In the genomic region with DNA sequence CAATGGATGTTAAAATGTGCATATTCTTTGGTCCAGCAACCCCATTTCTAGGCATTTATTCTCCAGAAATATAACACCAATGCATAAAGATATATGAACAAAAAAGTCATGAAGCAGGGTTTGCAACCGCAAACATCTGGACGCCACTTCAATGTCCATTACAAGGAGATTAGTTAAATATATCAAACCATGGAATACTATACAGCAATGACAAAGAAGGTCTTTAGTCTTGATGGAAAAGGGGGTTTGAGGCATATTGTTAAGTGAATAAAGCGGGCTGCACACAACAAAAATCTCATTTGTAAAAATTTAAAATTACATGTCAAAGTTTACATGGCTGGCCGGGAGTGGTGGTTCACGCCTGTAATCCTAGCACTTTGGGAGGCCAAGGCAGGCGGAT, we compare ENCODE assay signal across 29 cellular contexts.
"Had no signal": no experiment of that assay in that cellular context is flagged by ENCODE, and none has a peak within 500 bp of the region (broad histone marks: within the 10 kb centered on the region; RNA-seq: fewer than 3 reads in every experiment).

No MANE protein-coding gene starts in this region.

- H3K27me3 ChIP-seq: cardiac muscle cell, Peyer's patch had no signal

- H3K9me3 ChIP-seq: Peyer's patch had no signal

- H3K4me1 Mint-ChIP-seq: central memory CD8-positive, alpha-beta T cell had no signal

- H3K27ac Mint-ChIP-seq: activated CD4-positive, alpha-beta T cell treated with anti-CD3 and anti-CD28 coated beads, Interleukin-2, amount 10 ng/mL, durations not matched to agents 24 days and 14 days; activated CD8-positive, alpha-beta T cell treated with anti-CD3 and anti-CD28 coated beads for 36 hours; activated T-cell treated with anti-CD3 and anti-CD28 coated beads, Interleukin-2, amount 50 U/mL, for 72 hours; activated T-helper 17 cell treated with anti-CD3 and anti-CD28 coated beads, Interleukin-2, amount 50 U/mL, for 72 hours had no signal

- H3K36me3 Mint-ChIP-seq: activated naive CD8-positive, alpha-beta T cell treated with anti-CD3 and anti-CD28 coated beads for 36 hours had no signal

- H3K9me3 Mint-ChIP-seq: activated CD4-positive, alpha-beta T cell treated with anti-CD3 and anti-CD28 coated beads, Interleukin-2, amount 10 ng/mL, durations not matched to agents 24 days and 14 days; activated CD8-positive, alpha-beta T cell treated with anti-CD3 and anti-CD28 coated beads for 36 hours; activated naive CD8-positive, alpha-beta T cell treated with anti-CD3 and anti-CD28 coated beads for 36 hours; activated T-cell treated with anti-CD3 and anti-CD28 coated beads, Interleukin-2, amount 50 U/mL, for 72 hours; activated T-helper 17 cell treated with anti-CD3 and anti-CD28 coated beads, Interleukin-2, amount 50 U/mL, for 72 hours; central memory CD8-positive, alpha-beta T cell had no signal

- H3K27ac ChIP-seq: cardiac muscle cell, Peyer's patch had no signal

- DNase-seq: activated CD4-positive, alpha-beta T cell treated with anti-CD3 and anti-CD28 coated beads, Interleukin-2, amount 10 ng/mL, durations not matched to agents 24 days and 14 days; activated CD4-positive, alpha-beta T cell treated with anti-CD3 and anti-CD28 coated beads, Interleukin-2, amount 50 U/mL, for 4 hours; activated CD8-positive, alpha-beta T cell treated with anti-CD3 and anti-CD28 coated beads for 36 hours; activated effector memory CD4-positive, alpha-beta T cell treated with anti-CD3 and anti-CD28 coated beads, Interleukin-2, amount 50 U/mL, for 16 hours; activated naive CD4-positive, alpha-beta T cell; activated naive CD4-positive, alpha-beta T cell treated with anti-CD3 and anti-CD28 coated beads, Interleukin-2, amount 50 U/mL, for 16 hours; activated naive CD8-positive, alpha-beta T cell treated with anti-CD3 and anti-CD28 coated beads for 36 hours; activated T-cell treated with anti-CD3 and anti-CD28 coated beads, Interleukin-2, amount 50 U/mL, for 1 hour; activated T-cell treated with anti-CD3 and anti-CD28 coated beads, Interleukin-2, amount 50 U/mL, for 72 hours; amniotic stem cell; aorta; NCI-H1105; NCI-H1417 treated with DMSO at 0.1 percent for 48 hours; NCI-H187 treated with DMSO at 0.1 percent for 48 hours; NCI-H2081; NCI-H2171 treated with DMSO at 0.1 percent for 48 hours; NCI-H226; NCI-H446 treated with DMSO at 0.1 percent for 48 hours; NCI-H524 treated with DMSO at 0.1 percent for 48 hours; Peyer's patch; RPMI8226; SW 1271; T-helper 1 cell; T-helper 2 cell; T-helper 9 cell had no signal

- H3K36me3 ChIP-seq: cardiac muscle cell, Peyer's patch had no signal

- H3K27me3 Mint-ChIP-seq: activated CD4-positive, alpha-beta T cell treated with anti-CD3 and anti-CD28 coated beads, Interleukin-2, amount 10 ng/mL, durations not matched to agents 24 days and 14 days; activated CD8-positive, alpha-beta T cell treated with anti-CD3 and anti-CD28 coated beads for 36 hours had no signal

- ATAC-seq: activated CD8-positive, alpha-beta T cell treated with anti-CD3 and anti-CD28 coated beads for 36 hours; activated T-cell treated with anti-CD3 and anti-CD28 coated beads, Interleukin-2, amount 50 U/mL, for 72 hours; activated T-helper 17 cell treated with anti-CD3 and anti-CD28 coated beads, Interleukin-2, amount 50 U/mL, for 72 hours; Right ventricle myocardium inferior had no signal

- H3K4me3 Mint-ChIP-seq: activated CD4-positive, alpha-beta T cell treated with anti-CD3 and anti-CD28 coated beads, Interleukin-2, amount 10 ng/mL, durations not matched to agents 24 days and 14 days; activated CD8-positive, alpha-beta T cell treated with anti-CD3 and anti-CD28 coated beads for 36 hours; activated naive CD8-positive, alpha-beta T cell treated with anti-CD3 and anti-CD28 coated beads for 36 hours; activated T-cell treated with anti-CD3 and anti-CD28 coated beads, Interleukin-2, amount 50 U/mL, for 72 hours; activated T-helper 17 cell treated with anti-CD3 and anti-CD28 coated beads, Interleukin-2, amount 50 U/mL, for 72 hours; central memory CD8-positive, alpha-beta T cell had no signal

- H3K4me3 ChIP-seq: cardiac muscle cell, Peyer's patch had no signal
